Comparison of ENCODE assay signal across 32 cellular contexts in the genomic region with DNA sequence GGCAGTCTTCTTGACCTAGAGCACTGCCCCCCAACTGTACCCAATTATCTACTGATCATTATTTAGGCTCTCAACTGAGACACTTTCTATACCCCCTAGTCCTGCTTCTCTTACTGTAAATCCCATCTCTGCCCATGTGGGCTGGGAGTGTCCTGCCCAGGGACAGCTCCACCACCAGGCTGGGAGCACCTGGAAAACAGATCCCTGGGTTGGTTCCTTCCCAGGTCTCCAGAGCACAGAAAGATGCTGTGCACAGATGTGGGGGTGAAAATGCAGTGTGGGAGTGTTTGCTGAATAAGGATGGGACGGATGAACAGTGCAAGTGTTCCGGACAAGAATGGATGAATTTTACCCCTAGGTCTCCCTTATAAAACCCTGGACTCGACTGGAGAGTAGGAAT. TPM values are rescaled to one million over a fixed set of nuclear protein-coding genes. Genes with fewer than 3 reads are reported as not detected.
DNase-seq lines count a peak whose midpoint lies in the region; TF ChIP-seq lines count a peak whose summit lies in the region.
"Had no signal": no experiment of that assay in that cellular context is flagged by ENCODE, and none has a peak within 500 bp of the region (broad histone marks: within the 10 kb centered on the region; RNA-seq: fewer than 3 reads in every experiment).

No MANE protein-coding gene starts in this region.

- DNase-seq in esophagus muscularis mucosa (ENCODE audit: extremely low spot score) (peak; percentile 70), mesenteric fat pad (ENCODE audit: low spot score) (peak; percentile 60), NCI-H748 (lab: John Stamatoyannopoulos, UW; ENCODE audit: unreplicated experiment) (no peak), NCI-H1105 treated with DMSO at 0.1 percent for 48 hours (lab: John Stamatoyannopoulos, UW) (no peak)
- DNase-seq: 8988T; ACHN; AML-193; BE2C; C1 segment of cervical spinal cord; Caco-2; Calu3; CD4-positive, alpha-beta memory T cell; CD4-positive, alpha-beta T cell; CD4-positive, CD25-positive, alpha-beta regulatory T cell; CD8-positive, alpha-beta memory T cell; CD8-positive, alpha-beta T cell; COR-L47; DMS 273 treated with DMSO at 0.1 percent for 48 hours; DMS153; DMS53; DMS79; DMS79 treated with DMSO at 0.1 percent for 48 hours; DND-41; EL had no signal

- peaks cover 0 to 42% (median 0%) of the 10 kb centered on the region in 4 donors for H3K27me3 ChIP-seq in esophagus muscularis mucosa
- H3K27me3 ChIP-seq: BE2C; BLaER1; BLaER1 treated with 17β-estradiol and CSF1 and Interleukin-3, amounts not matched to agents 10 nM and 100 nM had no signal

- no peak for TF ChIP-seq EP300 in esophagus muscularis mucosa (IDR thresholded peaks at IDR 0.05)

- no peak for TF ChIP-seq CTCF in esophagus muscularis mucosa (IDR thresholded peaks at IDR 0.05)

- no peaks in the 10 kb centered on the region for H3K36me3 ChIP-seq in esophagus muscularis mucosa
- H3K36me3 ChIP-seq: BE2C; BLaER1; BLaER1 treated with 17β-estradiol and CSF1 and Interleukin-3, amounts not matched to agents 10 nM and 100 nM had no signal

- no peak overlapping the region for H3K4me3 ChIP-seq in esophagus muscularis mucosa
- H3K4me3 ChIP-seq: A549; BLaER1; BLaER1 treated with 17β-estradiol and CSF1 and Interleukin-3, amounts not matched to agents 10 nM and 100 nM had no signal

- H3K27ac ChIP-seq in esophagus muscularis mucosa (replicated peaks in 1 of 4) = no peak overlapping the region
- H3K27ac ChIP-seq: 22Rv1; A549; BLaER1; BLaER1 treated with 17β-estradiol and CSF1 and Interleukin-3, amounts not matched to agents 10 nM and 100 nM; C4-2B had no signal

- WGBS in esophagus muscularis mucosa = 77% methylated on average over 3 of the region's 3 CpGs

- no peak for TF ChIP-seq POLR2A in esophagus muscularis mucosa (IDR thresholded peaks at IDR 0.05; ENCODE audit: low read depth)

- H3K9me3 ChIP-seq in esophagus muscularis mucosa = no peaks in the 10 kb centered on the region
- H3K9me3 ChIP-seq: A549; BE2C; BLaER1; BLaER1 treated with 17β-estradiol and CSF1 and Interleukin-3, amounts not matched to agents 10 nM and 100 nM; Caco-2 had no signal

- no peaks in the 10 kb centered on the region for H3K4me1 ChIP-seq in esophagus muscularis mucosa
- H3K4me1 ChIP-seq: A549, BE2C, Caco-2 had no signal

- intact Hi-C loops in esophagus muscularis mucosa (cut with DNase I) = no loop called here

RNA-seq across cellular contexts. Expression of a gene that starts 12.7 kb away (rescaled TPM):
- not detected for total RNA-seq in esophagus muscularis mucosa
- not detected for total RNA-seq in mesenteric fat pad
- total RNA-seq: A673; B cell; Caco-2; Calu3; CD4-positive, alpha-beta memory T cell; CD4-positive, alpha-beta T cell; CD4-positive, CD25-positive, alpha-beta regulatory T cell; CD8-positive, alpha-beta memory T cell; CD8-positive, alpha-beta T cell; Daoy had no signal

RNA-seq across cellular contexts. Expression of a gene that starts 49.2 kb away (rescaled TPM):
- total RNA-seq in esophagus muscularis mucosa (under 1 TPM in 2 of 4 donors, not detected in 2; 0.32 to 0.66 TPM), mesenteric fat pad (0.87 TPM)
- total RNA-seq: B cell; Caco-2; CD4-positive, alpha-beta memory T cell; CD4-positive, alpha-beta T cell; CD4-positive, CD25-positive, alpha-beta regulatory T cell; CD8-positive, alpha-beta memory T cell; CD8-positive, alpha-beta T cell had no signal

Comparison
In these comparisons a context has a peak if more than half of its experiments do, and no peak if none do; other contexts are left out.
1. DNase-seq: peak in esophagus muscularis mucosa (single experiment) and mesenteric fat pad (single experiment); none in NCI-H748 (single experiment) and NCI-H1105 treated with DMSO at 0.1 percent for 48 hours (single experiment).